Comparison of ENCODE assay signal across 8 cellular contexts in the genomic region with DNA sequence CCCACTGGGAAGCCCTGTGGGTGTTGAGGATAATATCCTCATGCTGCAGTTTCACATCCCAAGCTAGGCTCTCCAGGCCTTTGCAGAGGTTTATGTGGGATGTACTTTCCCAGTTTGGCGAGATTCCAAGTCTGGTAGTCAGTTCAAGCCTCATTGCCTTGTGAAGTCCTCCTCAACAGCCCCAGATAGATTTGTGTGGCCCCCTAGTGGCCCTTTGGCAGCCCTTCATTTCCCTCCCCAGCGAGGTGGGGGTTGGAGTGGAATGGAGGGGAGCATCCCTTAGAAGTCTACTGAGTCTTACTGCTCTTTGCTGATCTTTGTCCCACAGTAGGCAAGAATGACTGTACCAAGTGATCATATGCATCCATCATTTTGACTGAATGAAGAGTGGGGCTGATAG.
DNase-seq lines count a peak whose midpoint lies in the region; ATAC-seq and TF ChIP-seq lines count a peak whose summit lies in the region.

No MANE protein-coding gene starts in this region.

- no peak overlapping the region for H3K27ac ChIP-seq in colonic mucosa

- no peak overlapping the region for H3K27ac Mint-ChIP-seq in mesothelial cell of epicardium

- H3K4me1 Mint-ChIP-seq in mesothelial cell of epicardium, result peaks cover 11% of the 10 kb centered on the region

- H3K36me3 Mint-ChIP-seq in mesothelial cell of epicardium, result peaks cover 23% of the 10 kb centered on the region

- no peak overlapping the region for H3K4me3 Mint-ChIP-seq in mesothelial cell of epicardium

- H3K9ac ChIP-seq in colonic mucosa (ENCODE audit: low read depth in 2 of 2, low read length in 2 of 2), result no peak overlapping the region

- H3K4me3 ChIP-seq in GM12865 (ENCODE audit: low read depth, low read length) (no peak overlapping the region), colonic mucosa (no peak overlapping the region)

- H3K27me3 Mint-ChIP-seq in mesothelial cell of epicardium (ENCODE audit: low read depth), result no peaks in the 10 kb centered on the region

- no peak for ATAC-seq in GM18870 (IDR thresholded peaks at IDR 0.05; ENCODE audit: unreplicated experiment)
- ATAC-seq in activated CD4-positive, CD25-positive, alpha-beta regulatory T cell treated with anti-CD3 and anti-CD28 coated beads, Interleukin-2, amount 50 U/mL, for 24 hours, result no peak

- H3K4me1 ChIP-seq in colonic mucosa, result no peaks in the 10 kb centered on the region

- DNase-seq in GM12865 (ENCODE audit: low read depth) (peak; percentile 6), NCI-H446 treated with DMSO at 0.1 percent for 48 hours (lab: John Stamatoyannopoulos, UW) (peak; percentile 67), colonic mucosa (peak; percentile 26), mesothelial cell of epicardium (ENCODE audit: low spot score in 2 of 2, unreplicated experiment in 2 of 2) (peak; percentile 24 to 49), NCI-H2227 treated with DMSO at 0.1 percent for 48 hours (lab: John Stamatoyannopoulos, UW) (no peak), NCI-H2029 (lab: John Stamatoyannopoulos, UW) (no peak)

- intact Hi-C loops in colonic mucosa (cut with DNase I), result no loop called here

- TF ChIP-seq CTCF in GM12865 (IDR thresholded peaks at IDR 0.05; ENCODE audit: insufficient read depth, low read depth, low read length, missing control alignments), result peak; percentile 36
- peak; percentile 33 for TF ChIP-seq CTCF in colonic mucosa (IDR thresholded peaks at IDR 0.05)
- TF ChIP-seq CTCF in mesothelial cell of epicardium (IDR thresholded peaks at IDR 0.05; ENCODE audit: unreplicated experiment), result peak; percentile 54

- no peaks in the 10 kb centered on the region for H3K27me3 ChIP-seq in colonic mucosa

- H3K36me3 ChIP-seq in colonic mucosa, result no peaks in the 10 kb centered on the region

- H3K9me3 Mint-ChIP-seq in mesothelial cell of epicardium, result peaks cover 7% of the 10 kb centered on the region

- no peaks in the 10 kb centered on the region for H3K9me3 ChIP-seq in colonic mucosa

Comparison
In these comparisons a context has a peak if more than half of its experiments do, and no peak if none do; other contexts are left out.
1. DNase-seq: peak in GM12865 (single experiment), NCI-H446 treated with DMSO at 0.1 percent for 48 hours (single experiment), colonic mucosa (single experiment) and mesothelial cell of epicardium (2 of 2); none in NCI-H2227 treated with DMSO at 0.1 percent for 48 hours (single experiment) and NCI-H2029 (single experiment).
2. Peak in every context shown above with its lines, with median percentiles within 50 percentile points of each other: CTCF ChIP-seq.